ENCODE assay signal across 8 cellular contexts in the genomic region with DNA sequence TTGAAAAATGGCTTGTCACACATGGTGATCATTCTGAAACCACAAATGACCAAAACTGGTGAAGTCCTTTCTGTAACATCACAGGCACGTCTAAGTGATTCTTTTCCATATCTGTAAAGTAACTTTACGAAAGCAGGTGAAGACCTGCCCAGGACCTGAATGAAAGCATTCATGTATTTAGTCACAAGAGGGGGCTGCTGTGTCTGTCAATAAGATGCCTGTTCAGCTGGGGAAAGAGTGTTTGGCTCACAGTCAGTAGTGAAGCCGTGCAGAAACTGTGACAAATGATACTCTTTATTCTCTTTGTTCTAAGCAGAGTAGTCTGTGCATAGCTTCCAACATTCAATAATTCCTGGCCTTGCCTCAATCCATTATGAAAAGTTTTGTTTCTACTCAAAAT.
A peak's percentile ranks its signal among the peaks of the same experiment; 100 is the strongest.
DNase-seq lines count a peak whose midpoint lies in the region; ATAC-seq and TF ChIP-seq lines count a peak whose summit lies in the region.

No MANE protein-coding gene starts in this region.

- H3K9me3 Mint-ChIP-seq in CD4-positive, alpha-beta T cell = peaks cover 1% of the 10 kb centered on the region
- H3K9me3 Mint-ChIP-seq in nephron = no peaks in the 10 kb centered on the region

- CTCF ChIA-PET in CD4-positive, alpha-beta T cell (lab: Charles Lee) = interaction anchor here (0.8 to 2.5 kb wide), 12 partner anchors 10 to 552 kb away, joined by 3 to 13 read pairs (median 5); no protein-coding TSS in a partner anchor

- ATAC-seq in CD4-positive, alpha-beta T cell (ENCODE audit: poor library complexity) = peak; percentile 93
- ATAC-seq in GM18907 (IDR thresholded peaks at IDR 0.05; ENCODE audit: unreplicated experiment) (peak; percentile 83), HG02571 (IDR thresholded peaks at IDR 0.05; ENCODE audit: unreplicated experiment) (no peak)

- H3K4me3 Mint-ChIP-seq in CD4-positive, alpha-beta T cell = peak overlapping the region; percentile 59
- H3K4me3 Mint-ChIP-seq in nephron = no peak overlapping the region

- no peak overlapping the region for H3K27ac ChIP-seq in CD4-positive, alpha-beta T cell (ENCODE audit: low read depth, low read length)

- in situ Hi-C loops in astrocyte of the spinal cord (cut with HindIII; ENCODE audit: low sequenced_read_pairs) = no loop called here

- intact Hi-C loops in CD4-positive, alpha-beta T cell (cut with DNase I, micrococcal nuclease) = loop anchor here (1.0 to 5.0 kb wide), 3 partner anchors 35 to 54 kb away; no protein-coding TSS in a partner anchor

- DNase-seq in CD4-positive, alpha-beta T cell = peak in 4 of 10 experiments; percentile 11 to 30 (median 24)
- peak; percentile 75 for DNase-seq in NAMALWA (ENCODE audit: low spot score)
- no peak for DNase-seq in astrocyte of the spinal cord (ENCODE audit: low read depth, low spot score)
- no peak for DNase-seq in AG08395 (ENCODE audit: low spot score)
- DNase-seq in D341Med (ENCODE audit: low spot score) = no peak

- H3K27ac Mint-ChIP-seq in CD4-positive, alpha-beta T cell = peak overlapping the region; percentile 81
- H3K27ac Mint-ChIP-seq in nephron = peak overlapping the region in 2 of 3 experiments; percentile 26 to 66

- H3K9me3 ChIP-seq in CD4-positive, alpha-beta T cell (ENCODE audit: control insufficient read depth, low read length) = no peaks in the 10 kb centered on the region

- peak; percentile 47 for TF ChIP-seq CTCF in CD4-positive, alpha-beta T cell (IDR thresholded peaks at IDR 0.05)
- TF ChIP-seq CTCF in astrocyte of the spinal cord (IDR thresholded peaks at IDR 0.05; ENCODE audit: low read depth, low read length) (peak; percentile 12), nephron (IDR thresholded peaks at IDR 0.05; ENCODE audit: unreplicated experiment in 3 of 3) (peak; percentile 41 to 52 (median 50))

- H3K27me3 ChIP-seq in CD4-positive, alpha-beta T cell (ENCODE audit: control insufficient read depth, insufficient read depth, low read length) = no peaks in the 10 kb centered on the region

- no peak overlapping the region for H3K4me3 ChIP-seq in astrocyte of the spinal cord (ENCODE audit: low read depth, low read length)

- peaks cover 3% of the 10 kb centered on the region for H3K27me3 Mint-ChIP-seq in CD4-positive, alpha-beta T cell
- no peaks in the 10 kb centered on the region for H3K27me3 Mint-ChIP-seq in nephron (ENCODE audit: low read depth)

- POLR2A ChIA-PET in CD4-positive, alpha-beta T cell (lab: Charles Lee) = interaction anchor here (0.9 to 1.9 kb wide), 12 partner anchors 20 to 523 kb away, joined by 3 to 13 read pairs (median 3); no protein-coding TSS in a partner anchor

- H3K36me3 Mint-ChIP-seq in CD4-positive, alpha-beta T cell (ENCODE audit: low read depth) = peaks cover 3% of the 10 kb centered on the region
- no peaks in the 10 kb centered on the region for H3K36me3 Mint-ChIP-seq in nephron (ENCODE audit: low read depth)

- H3K4me1 Mint-ChIP-seq in CD4-positive, alpha-beta T cell (ENCODE audit: low read depth) = peaks cover 32% of the 10 kb centered on the region
- peaks cover 7% of the 10 kb centered on the region for H3K4me1 Mint-ChIP-seq in nephron
